In the genomic region with DNA sequence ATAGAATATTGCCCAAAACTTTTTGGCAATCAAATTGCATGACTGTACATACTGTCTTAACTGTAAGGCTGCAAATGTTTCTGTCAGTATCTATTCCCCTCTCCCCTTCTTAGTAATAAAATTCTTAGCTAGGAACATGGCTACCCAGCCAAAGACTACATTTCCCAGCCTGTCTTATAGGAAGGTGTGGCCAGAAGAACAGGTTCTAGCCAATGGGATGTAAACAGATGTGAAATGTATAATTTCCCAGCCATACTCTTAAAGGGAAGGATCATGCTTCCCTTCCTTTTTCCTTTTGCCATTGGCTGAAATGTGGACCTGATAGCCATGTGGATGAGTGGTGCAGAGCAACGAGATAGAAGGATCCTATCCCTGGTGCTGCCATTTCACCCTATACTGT, we compare ENCODE assay signal across 1 cellular context.
TF ChIP-seq lines count a peak whose summit lies in the region.

No MANE protein-coding gene starts in this region.

TF ChIP-seq in K562, 482 proteins besides CTCF, POLR2A, EP300 and RAD21:
- TF ChIP-seq, protein P1, sequence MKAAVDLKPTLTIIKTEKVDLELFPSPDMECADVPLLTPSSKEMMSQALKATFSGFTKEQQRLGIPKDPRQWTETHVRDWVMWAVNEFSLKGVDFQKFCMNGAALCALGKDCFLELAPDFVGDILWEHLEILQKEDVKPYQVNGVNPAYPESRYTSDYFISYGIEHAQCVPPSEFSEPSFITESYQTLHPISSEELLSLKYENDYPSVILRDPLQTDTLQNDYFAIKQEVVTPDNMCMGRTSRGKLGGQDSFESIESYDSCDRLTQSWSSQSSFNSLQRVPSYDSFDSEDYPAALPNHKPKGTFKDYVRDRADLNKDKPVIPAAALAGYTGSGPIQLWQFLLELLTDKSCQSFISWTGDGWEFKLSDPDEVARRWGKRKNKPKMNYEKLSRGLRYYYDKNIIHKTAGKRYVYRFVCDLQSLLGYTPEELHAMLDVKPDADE (conservative IDR thresholded peaks at IDR 0.05; ENCODE audit: control insufficient read depth, low read depth, low read length) = no peak
- no peak for TF ChIP-seq ZNF239 (CRISPR knock-in tag; IDR thresholded peaks at IDR 0.05)
- TF ChIP-seq HCFC1 (IDR thresholded peaks at IDR 0.05; ENCODE audit: low read depth, low read length) = peak; percentile 67
- TF ChIP-seq YBX1 (IDR thresholded peaks at IDR 0.05) = no peak
- TF ChIP-seq SOX6 (IDR thresholded peaks at IDR 0.05) = no peak
- TF ChIP-seq EZH2 (IDR thresholded peaks at IDR 0.05; ENCODE audit: borderline replicate concordance, low read depth, low read length) = no peak
- no peak for TF ChIP-seq NCOA4 (IDR thresholded peaks at IDR 0.05; ENCODE audit: partially characterized antibody)
- no peak for TF ChIP-seq MEIS2 (IDR thresholded peaks at IDR 0.05; ENCODE audit: partially characterized antibody)
- TF ChIP-seq, protein P2, sequence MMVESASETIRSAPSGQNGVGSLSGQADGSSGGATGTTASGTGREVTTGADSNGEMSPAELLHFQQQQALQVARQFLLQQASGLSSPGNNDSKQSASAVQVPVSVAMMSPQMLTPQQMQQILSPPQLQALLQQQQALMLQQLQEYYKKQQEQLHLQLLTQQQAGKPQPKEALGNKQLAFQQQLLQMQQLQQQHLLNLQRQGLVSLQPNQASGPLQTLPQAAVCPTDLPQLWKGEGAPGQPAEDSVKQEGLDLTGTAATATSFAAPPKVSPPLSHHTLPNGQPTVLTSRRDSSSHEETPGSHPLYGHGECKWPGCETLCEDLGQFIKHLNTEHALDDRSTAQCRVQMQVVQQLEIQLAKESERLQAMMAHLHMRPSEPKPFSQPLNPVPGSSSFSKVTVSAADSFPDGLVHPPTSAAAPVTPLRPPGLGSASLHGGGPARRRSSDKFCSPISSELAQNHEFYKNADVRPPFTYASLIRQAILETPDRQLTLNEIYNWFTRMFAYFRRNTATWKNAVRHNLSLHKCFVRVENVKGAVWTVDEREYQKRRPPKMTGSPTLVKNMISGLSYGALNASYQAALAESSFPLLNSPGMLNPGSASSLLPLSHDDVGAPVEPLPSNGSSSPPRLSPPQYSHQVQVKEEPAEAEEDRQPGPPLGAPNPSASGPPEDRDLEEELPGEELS (CRISPR knock-in tag; IDR thresholded peaks at IDR 0.05; ENCODE audit: borderline replicate concordance) = no peak
- TF ChIP-seq ELF4 (CRISPR knock-in tag; IDR thresholded peaks at IDR 0.05) = no peak
- no peak for TF ChIP-seq LCOR (CRISPR knock-in tag; IDR thresholded peaks at IDR 0.05)
- no peak for TF ChIP-seq ZFPM2 (CRISPR knock-in tag; IDR thresholded peaks at IDR 0.05)
- TF ChIP-seq, protein P3, sequence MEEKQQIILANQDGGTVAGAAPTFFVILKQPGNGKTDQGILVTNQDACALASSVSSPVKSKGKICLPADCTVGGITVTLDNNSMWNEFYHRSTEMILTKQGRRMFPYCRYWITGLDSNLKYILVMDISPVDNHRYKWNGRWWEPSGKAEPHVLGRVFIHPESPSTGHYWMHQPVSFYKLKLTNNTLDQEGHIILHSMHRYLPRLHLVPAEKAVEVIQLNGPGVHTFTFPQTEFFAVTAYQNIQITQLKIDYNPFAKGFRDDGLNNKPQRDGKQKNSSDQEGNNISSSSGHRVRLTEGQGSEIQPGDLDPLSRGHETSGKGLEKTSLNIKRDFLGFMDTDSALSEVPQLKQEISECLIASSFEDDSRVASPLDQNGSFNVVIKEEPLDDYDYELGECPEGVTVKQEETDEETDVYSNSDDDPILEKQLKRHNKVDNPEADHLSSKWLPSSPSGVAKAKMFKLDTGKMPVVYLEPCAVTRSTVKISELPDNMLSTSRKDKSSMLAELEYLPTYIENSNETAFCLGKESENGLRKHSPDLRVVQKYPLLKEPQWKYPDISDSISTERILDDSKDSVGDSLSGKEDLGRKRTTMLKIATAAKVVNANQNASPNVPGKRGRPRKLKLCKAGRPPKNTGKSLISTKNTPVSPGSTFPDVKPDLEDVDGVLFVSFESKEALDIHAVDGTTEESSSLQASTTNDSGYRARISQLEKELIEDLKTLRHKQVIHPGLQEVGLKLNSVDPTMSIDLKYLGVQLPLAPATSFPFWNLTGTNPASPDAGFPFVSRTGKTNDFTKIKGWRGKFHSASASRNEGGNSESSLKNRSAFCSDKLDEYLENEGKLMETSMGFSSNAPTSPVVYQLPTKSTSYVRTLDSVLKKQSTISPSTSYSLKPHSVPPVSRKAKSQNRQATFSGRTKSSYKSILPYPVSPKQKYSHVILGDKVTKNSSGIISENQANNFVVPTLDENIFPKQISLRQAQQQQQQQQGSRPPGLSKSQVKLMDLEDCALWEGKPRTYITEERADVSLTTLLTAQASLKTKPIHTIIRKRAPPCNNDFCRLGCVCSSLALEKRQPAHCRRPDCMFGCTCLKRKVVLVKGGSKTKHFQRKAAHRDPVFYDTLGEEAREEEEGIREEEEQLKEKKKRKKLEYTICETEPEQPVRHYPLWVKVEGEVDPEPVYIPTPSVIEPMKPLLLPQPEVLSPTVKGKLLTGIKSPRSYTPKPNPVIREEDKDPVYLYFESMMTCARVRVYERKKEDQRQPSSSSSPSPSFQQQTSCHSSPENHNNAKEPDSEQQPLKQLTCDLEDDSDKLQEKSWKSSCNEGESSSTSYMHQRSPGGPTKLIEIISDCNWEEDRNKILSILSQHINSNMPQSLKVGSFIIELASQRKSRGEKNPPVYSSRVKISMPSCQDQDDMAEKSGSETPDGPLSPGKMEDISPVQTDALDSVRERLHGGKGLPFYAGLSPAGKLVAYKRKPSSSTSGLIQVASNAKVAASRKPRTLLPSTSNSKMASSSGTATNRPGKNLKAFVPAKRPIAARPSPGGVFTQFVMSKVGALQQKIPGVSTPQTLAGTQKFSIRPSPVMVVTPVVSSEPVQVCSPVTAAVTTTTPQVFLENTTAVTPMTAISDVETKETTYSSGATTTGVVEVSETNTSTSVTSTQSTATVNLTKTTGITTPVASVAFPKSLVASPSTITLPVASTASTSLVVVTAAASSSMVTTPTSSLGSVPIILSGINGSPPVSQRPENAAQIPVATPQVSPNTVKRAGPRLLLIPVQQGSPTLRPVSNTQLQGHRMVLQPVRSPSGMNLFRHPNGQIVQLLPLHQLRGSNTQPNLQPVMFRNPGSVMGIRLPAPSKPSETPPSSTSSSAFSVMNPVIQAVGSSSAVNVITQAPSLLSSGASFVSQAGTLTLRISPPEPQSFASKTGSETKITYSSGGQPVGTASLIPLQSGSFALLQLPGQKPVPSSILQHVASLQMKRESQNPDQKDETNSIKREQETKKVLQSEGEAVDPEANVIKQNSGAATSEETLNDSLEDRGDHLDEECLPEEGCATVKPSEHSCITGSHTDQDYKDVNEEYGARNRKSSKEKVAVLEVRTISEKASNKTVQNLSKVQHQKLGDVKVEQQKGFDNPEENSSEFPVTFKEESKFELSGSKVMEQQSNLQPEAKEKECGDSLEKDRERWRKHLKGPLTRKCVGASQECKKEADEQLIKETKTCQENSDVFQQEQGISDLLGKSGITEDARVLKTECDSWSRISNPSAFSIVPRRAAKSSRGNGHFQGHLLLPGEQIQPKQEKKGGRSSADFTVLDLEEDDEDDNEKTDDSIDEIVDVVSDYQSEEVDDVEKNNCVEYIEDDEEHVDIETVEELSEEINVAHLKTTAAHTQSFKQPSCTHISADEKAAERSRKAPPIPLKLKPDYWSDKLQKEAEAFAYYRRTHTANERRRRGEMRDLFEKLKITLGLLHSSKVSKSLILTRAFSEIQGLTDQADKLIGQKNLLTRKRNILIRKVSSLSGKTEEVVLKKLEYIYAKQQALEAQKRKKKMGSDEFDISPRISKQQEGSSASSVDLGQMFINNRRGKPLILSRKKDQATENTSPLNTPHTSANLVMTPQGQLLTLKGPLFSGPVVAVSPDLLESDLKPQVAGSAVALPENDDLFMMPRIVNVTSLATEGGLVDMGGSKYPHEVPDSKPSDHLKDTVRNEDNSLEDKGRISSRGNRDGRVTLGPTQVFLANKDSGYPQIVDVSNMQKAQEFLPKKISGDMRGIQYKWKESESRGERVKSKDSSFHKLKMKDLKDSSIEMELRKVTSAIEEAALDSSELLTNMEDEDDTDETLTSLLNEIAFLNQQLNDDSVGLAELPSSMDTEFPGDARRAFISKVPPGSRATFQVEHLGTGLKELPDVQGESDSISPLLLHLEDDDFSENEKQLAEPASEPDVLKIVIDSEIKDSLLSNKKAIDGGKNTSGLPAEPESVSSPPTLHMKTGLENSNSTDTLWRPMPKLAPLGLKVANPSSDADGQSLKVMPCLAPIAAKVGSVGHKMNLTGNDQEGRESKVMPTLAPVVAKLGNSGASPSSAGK (IDR thresholded peaks at IDR 0.05) = no peak
- no peak for TF ChIP-seq SREBF1 (IDR thresholded peaks at IDR 0.05; ENCODE audit: borderline replicate concordance, low read depth, low read length)
- peak in 1 of 3 experiments; percentile 44 for TF ChIP-seq YY1 (IDR thresholded peaks at IDR 0.05; ENCODE audit: borderline replicate concordance in 1 of 3, control insufficient read depth in 1 of 3, extremely low read depth in 1 of 3, insufficient read depth in 3 of 3, insufficient read length in 1 of 3, insufficient replicate concordance in 2 of 3, low read depth in 1 of 3, low read length in 2 of 3)
TF ChIP-seq in K562: peak in this region for 2.
